In the genomic region with DNA sequence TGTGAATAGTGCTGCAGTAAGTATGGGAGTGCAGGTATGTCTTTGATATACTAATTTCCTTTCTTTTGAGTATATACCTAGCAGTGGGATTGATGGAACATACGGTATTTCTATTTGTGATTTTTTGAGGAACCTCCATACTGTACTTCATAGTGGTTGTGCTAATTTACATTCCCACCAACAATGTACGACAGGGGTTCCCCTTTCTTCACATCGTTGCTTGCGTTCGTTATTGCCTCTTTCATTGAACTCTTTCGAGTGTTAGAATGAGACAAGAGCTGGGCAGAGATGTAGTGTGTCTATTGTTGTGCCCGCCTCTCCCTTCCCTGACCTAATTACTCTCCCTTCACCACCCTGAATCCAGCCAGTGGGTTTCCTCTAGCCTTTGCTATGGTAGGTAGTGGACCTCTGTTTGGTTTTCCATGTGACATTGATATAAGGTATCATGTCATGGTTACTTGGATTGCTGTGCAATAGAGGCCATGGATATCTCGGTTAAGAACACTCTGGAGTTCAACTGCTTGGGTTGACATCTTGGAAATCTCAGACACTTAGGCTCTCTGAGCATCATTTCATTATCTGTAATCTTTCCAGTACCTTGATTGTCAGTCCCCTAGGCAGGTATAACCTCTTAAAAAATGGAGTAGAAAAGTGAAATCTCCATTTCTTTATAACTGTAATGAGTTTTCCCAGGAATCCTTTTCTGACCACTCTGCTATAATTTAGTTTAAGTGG, we compare ENCODE assay signal across 23 cellular contexts. TPM values are rescaled to one million over a fixed set of nuclear protein-coding genes. Genes with fewer than 3 reads are reported as not detected.
DNase-seq lines count a peak whose midpoint lies in the region; ATAC-seq and TF ChIP-seq lines count a peak whose summit lies in the region.
"Had no signal": no experiment of that assay in that cellular context is flagged by ENCODE, and none has a peak within 500 bp of the region (broad histone marks: within the 10 kb centered on the region; RNA-seq: fewer than 3 reads in every experiment).

No MANE protein-coding gene starts in this region.

- H3K9me3 Mint-ChIP-seq in neural crest cell = peaks cover 22% of the 10 kb centered on the region

- no peak for TF ChIP-seq POLR2A in body of pancreas (IDR thresholded peaks at IDR 0.05)

- no peaks in the 10 kb centered on the region for H3K27me3 Mint-ChIP-seq in neural crest cell (ENCODE audit: low read depth)
- H3K27me3 Mint-ChIP-seq: CD8-positive, alpha-beta memory T cell had no signal

- TF ChIP-seq CTCF in cardiac muscle cell (IDR thresholded peaks at IDR 0.05; ENCODE audit: low read depth, low read length) (no peak), heart right ventricle (IDR thresholded peaks at IDR 0.05) (no peak), body of pancreas (IDR thresholded peaks at IDR 0.05) (no peak), neural crest cell (conservative IDR thresholded peaks at IDR 0.05) (no peak)

- peaks cover 4% of the 10 kb centered on the region for H3K4me1 ChIP-seq in cardiac muscle cell (ENCODE audit: low read depth)
- H3K4me1 ChIP-seq in heart right ventricle = peaks cover 0 to 7% (median 0%) of the 10 kb centered on the region in 9 donors
- peaks cover 17% of the 10 kb centered on the region for H3K4me1 ChIP-seq in body of pancreas

- H3K9me3 ChIP-seq in cardiac muscle cell (ENCODE audit: low read depth) (no peaks in the 10 kb centered on the region), heart right ventricle (peaks cover 0 to 22% (median 12%) of the 10 kb centered on the region in 11 donors), body of pancreas (no peaks in the 10 kb centered on the region)

- H3K36me3 ChIP-seq in cardiac muscle cell = no peaks in the 10 kb centered on the region
- peaks cover 0 to 24% (median 3%) of the 10 kb centered on the region in 9 donors for H3K36me3 ChIP-seq in heart right ventricle
- no peaks in the 10 kb centered on the region for H3K36me3 ChIP-seq in body of pancreas (replicated peaks in 1 of 2; ENCODE audit: insufficient read depth in 1 of 2, low read depth in 2 of 2)

- ATAC-seq in heart right ventricle (no peak), body of pancreas (no peak), HG02763 (IDR thresholded peaks at IDR 0.05; ENCODE audit: unreplicated experiment) (no peak)
- ATAC-seq: K562, Panc1 had no signal

- 89 to 90% methylated on average over 8 of the region's 8 CpGs for WGBS in heart right ventricle, 2 donors
- 89 to 93% methylated on average over 8 of the region's 8 CpGs for WGBS in body of pancreas, 2 donors

- H3K4me1 Mint-ChIP-seq in neural crest cell = peaks cover 42% of the 10 kb centered on the region

- peak overlapping the region; percentile 51 for H3K27ac ChIP-seq in cardiac muscle cell
- H3K27ac ChIP-seq in heart right ventricle = no peak overlapping the region
- peak overlapping the region in 3 of 4 donors; percentile 11 to 48 (median 34) for H3K27ac ChIP-seq in body of pancreas
- H3K27ac ChIP-seq: C4-2B had no signal

- H3K27me3 ChIP-seq in cardiac muscle cell (no peaks in the 10 kb centered on the region), heart right ventricle (no peaks in the 10 kb centered on the region), body of pancreas (no peaks in the 10 kb centered on the region)
- H3K27me3 ChIP-seq: MG63 had no signal

- peak overlapping the region; percentile 63 for H3K4me3 Mint-ChIP-seq in neural crest cell
- H3K4me3 Mint-ChIP-seq: CD8-positive, alpha-beta memory T cell had no signal

- peak overlapping the region; percentile 90 for H3K27ac Mint-ChIP-seq in neural crest cell (ENCODE audit: unreplicated experiment)
- H3K27ac Mint-ChIP-seq: CD8-positive, alpha-beta memory T cell had no signal

- H3K4me3 ChIP-seq in cardiac muscle cell (no peak overlapping the region), heart right ventricle (no peak overlapping the region), body of pancreas (no peak overlapping the region)
- H3K4me3 ChIP-seq: K562, MG63 had no signal

- H3K36me3 Mint-ChIP-seq in neural crest cell (ENCODE audit: low read depth) = peaks cover 47% of the 10 kb centered on the region

- intact Hi-C loops in heart right ventricle (cut with DNase I) = no loop called here
- intact Hi-C loops in body of pancreas (cut with DNase I) = no loop called here

- DNase-seq in cardiac muscle cell (ENCODE audit: low read depth in 1 of 2, low spot score in 1 of 2) (no peak), heart right ventricle (no peak), body of pancreas (no peak), neural crest cell (ENCODE audit: low read depth, low spot score) (no peak), NK-92 (lab: John Stamatoyannopoulos, UW; ENCODE audit: unreplicated experiment) (no peak)
- no peak for DNase-seq in activated effector memory CD4-positive, alpha-beta T cell treated with Interleukin-2 at 50 U/mL for 16 hours
- DNase-seq: 8988T; CD8-positive, alpha-beta memory T cell; DMS53; GDM1; GOT3; MG63; NCI-H1436; NCI-H187 treated with DMSO at 0.1 percent for 48 hours; NCI-H2107; NCI-H226; NCI-H510A treated with DMSO at 0.1 percent for 48 hours; NCI-H748 treated with DMSO at 0.1 percent for 48 hours; NK-92 treated with Interleukin-12 subunit alpha and Interleukin-12 subunit beta, amount 100 ng/mL, for 24 hours had no signal

RNA-seq across cellular contexts. Expression of a gene that starts 19.5 kb away (rescaled TPM):
- 67.7 and 88.7 TPM in 2 replicates for total RNA-seq in cardiac muscle cell
- polyA plus RNA-seq in cardiac muscle cell = 46.8 and 55.9 TPM in 2 replicates
- 100 to 1,000 TPM; 133 to 250 (median 161) TPM for total RNA-seq in heart right ventricle
- 100 to 1,000 TPM; 110 to 192 TPM for polyA plus RNA-seq in heart right ventricle
- total RNA-seq in body of pancreas = 100 to 1,000 TPM in 1 of 2 donors, 10 to 100 TPM in 1; 81.5 to 224 TPM
- 22.2 and 24.8 TPM in 2 replicates for total RNA-seq in neural crest cell

Comparison
In these comparisons a context has a peak if more than half of its experiments do, and no peak if none do; other contexts are left out.
1. H3K27ac ChIP-seq: peak in cardiac muscle cell (single experiment) and body of pancreas (3 of 4); none in heart right ventricle (0 of 10).